In genomic region chr1:183761871-183762270, GRCh38 we compare ENCODE assay signal across 16 cellular contexts.
"Had no signal": no experiment of that assay in that cellular context is flagged by ENCODE, and none has a peak within 500 bp of the region (broad histone marks: within the 10 kb centered on the region; RNA-seq: fewer than 3 reads in every experiment).

No MANE protein-coding gene starts in this region.

- H3K27ac Mint-ChIP-seq: activated CD4-positive, alpha-beta T cell treated with anti-CD3 and anti-CD28 coated beads, Interleukin-2, amount 10 ng/mL, durations not matched to agents 7 days and 5 days; nephron; stimulated activated naive B cell treated with anti-CD40 and anti-IgM and Interleukin-4, amounts not matched to agents 10 μg/mL and 1 μg/mL and 100 μg/mL, for 72 hours had no signal

- H3K4me3 ChIP-seq: ascending aorta, dorsolateral prefrontal cortex, lung, upper lobe of right lung had no signal

- ATAC-seq: activated CD4-positive, CD25-positive, alpha-beta regulatory T cell treated with anti-CD3 and anti-CD28 coated beads, Interleukin-2, amount 50 U/mL, for 24 hours; left colon; stimulated activated naive B cell treated with anti-CD40 and anti-IgM and Interleukin-4, amounts not matched to agents 10 μg/mL and 1 μg/mL and 100 μg/mL, for 72 hours; upper lobe of right lung had no signal

- H3K36me3 ChIP-seq: ascending aorta, upper lobe of right lung had no signal

- DNase-seq: activated CD4-positive, alpha-beta T cell treated with anti-CD3 and anti-CD28 coated beads, Interleukin-2, amount 10 ng/mL, durations not matched to agents 7 days and 5 days; activated CD8-positive, alpha-beta memory T cell treated with anti-CD3 and anti-CD28 coated beads, Interleukin-2, amount 50 U/mL, for 4 hours; activated effector memory CD4-positive, alpha-beta T cell treated with anti-CD3 and anti-CD28 coated beads, Interleukin-2, amount 50 U/mL, for 16 hours; activated naive CD4-positive, alpha-beta T cell treated with anti-CD3 and anti-CD28 coated beads, Interleukin-2, amount 50 U/mL, for 16 hours; activated T-cell treated with anti-CD3 and anti-CD28 coated beads, Interleukin-2, amount 50 U/mL, for 48 hours; caudate nucleus; dorsolateral prefrontal cortex; left colon; stimulated activated naive B cell treated with anti-CD40 and anti-IgM and Interleukin-4, amounts not matched to agents 10 μg/mL and 1 μg/mL and 100 μg/mL, for 72 hours; upper lobe of right lung had no signal

- H3K4me1 ChIP-seq: ascending aorta, upper lobe of right lung had no signal

- H3K27me3 ChIP-seq: ascending aorta, dorsolateral prefrontal cortex, upper lobe of right lung had no signal

- H3K27ac ChIP-seq: ascending aorta, dorsolateral prefrontal cortex, epithelial cell of prostate, upper lobe of right lung had no signal

- H3K4me1 Mint-ChIP-seq: activated CD4-positive, alpha-beta T cell treated with anti-CD3 and anti-CD28 coated beads, Interleukin-2, amount 10 ng/mL, durations not matched to agents 7 days and 5 days; nephron; stimulated activated naive B cell treated with anti-CD40 and anti-IgM and Interleukin-4, amounts not matched to agents 10 μg/mL and 1 μg/mL and 100 μg/mL, for 72 hours had no signal

- H3K27me3 Mint-ChIP-seq: activated CD4-positive, alpha-beta T cell treated with anti-CD3 and anti-CD28 coated beads, Interleukin-2, amount 10 ng/mL, durations not matched to agents 7 days and 5 days had no signal

- H3K4me3 Mint-ChIP-seq: activated CD4-positive, alpha-beta T cell treated with anti-CD3 and anti-CD28 coated beads, Interleukin-2, amount 10 ng/mL, durations not matched to agents 7 days and 5 days; nephron; stimulated activated naive B cell treated with anti-CD40 and anti-IgM and Interleukin-4, amounts not matched to agents 10 μg/mL and 1 μg/mL and 100 μg/mL, for 72 hours had no signal

- FAIRE-seq: colon had no signal
